43 cellular contexts compared by ENCODE assay signal in the genomic region with DNA sequence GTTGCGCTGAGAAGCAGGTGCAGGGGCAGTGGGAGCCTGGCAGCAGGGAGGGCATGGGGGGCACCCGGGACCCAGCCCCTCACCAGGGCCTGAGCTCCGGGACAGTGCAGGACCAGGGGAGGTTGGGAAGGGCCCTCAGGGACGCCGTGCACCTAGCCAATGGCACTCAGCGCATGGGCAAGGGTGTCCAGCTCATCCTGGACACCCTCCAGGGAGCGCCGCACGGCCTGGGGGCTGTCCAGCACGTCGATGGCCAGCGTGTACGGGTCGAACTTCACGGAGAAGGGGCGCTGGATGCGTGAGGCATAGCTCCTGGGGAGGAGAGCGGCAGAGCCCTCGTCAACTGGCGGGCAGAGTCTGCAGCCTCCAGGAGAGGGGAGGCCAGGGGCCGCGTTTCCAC. TPM values are rescaled to one million over a fixed set of nuclear protein-coding genes. Genes with fewer than 3 reads are reported as not detected.
"Had no signal": no experiment of that assay in that cellular context is flagged by ENCODE, and none has a peak within 500 bp of the region (broad histone marks: within the 10 kb centered on the region; RNA-seq: fewer than 3 reads in every experiment).

No MANE protein-coding gene starts in this region.

- H3K27me3 Mint-ChIP-seq: activated naive CD8-positive, alpha-beta T cell; activated naive CD8-positive, alpha-beta T cell treated with anti-CD3 and anti-CD28 coated beads, Interleukin-2, amount 10 ng/mL, durations not matched to agents 7 days and 5 days; activated naive CD8-positive, alpha-beta T cell treated with anti-CD3 and anti-CD28 coated beads, Interleukin-2, amount 50 U/mL, for 24 hours; activated T-helper 17 cell treated with anti-CD3 and anti-CD28 coated beads, Interleukin-2, amount 50 U/mL, for 72 hours; central memory CD8-positive, alpha-beta T cell had no signal

- H3K9me3 Mint-ChIP-seq: activated naive CD4-positive, alpha-beta T cell treated with anti-CD3 and anti-CD28 coated beads for 36 hours; activated naive CD4-positive, alpha-beta T cell treated with anti-CD3 and anti-CD28 coated beads, Interleukin-2, amount 10 ng/mL, durations not matched to agents 7 days and 5 days; activated naive CD4-positive, alpha-beta T cell treated with anti-CD3 and anti-CD28 coated beads, Interleukin-2, amount 50 U/mL, for 24 hours; activated naive CD4-positive, alpha-beta T cell treated with anti-CD3 and anti-CD28 coated beads, Interleukin-2, amount 50 U/mL, for 72 hours; activated naive CD8-positive, alpha-beta T cell treated with anti-CD3 and anti-CD28 coated beads for 36 hours; activated naive CD8-positive, alpha-beta T cell treated with anti-CD3 and anti-CD28 coated beads, Interleukin-2, amount 10 ng/mL, durations not matched to agents 7 days and 5 days; activated naive CD8-positive, alpha-beta T cell treated with anti-CD3 and anti-CD28 coated beads, Interleukin-2, amount 50 U/mL, for 24 hours; activated T-cell treated with anti-CD3 and anti-CD28 coated beads, Interleukin-2, amount 50 U/mL, for 24 hours; activated T-cell treated with anti-CD3 and anti-CD28 coated beads, Interleukin-2, amount 50 U/mL, for 4 hours; activated T-cell treated with anti-CD3 and anti-CD28 coated beads, Interleukin-2, amount 50 U/mL, for 72 hours; activated T-helper 1 cell treated with anti-CD3 and anti-CD28 coated beads, Interleukin-12 subunit alpha, Interleukin-12 subunit beta, Interleukin-2, Interleukin-4 antibody, amounts not matched to agents 30 ng/mL and 10 ng/mL and 1 ng/mL, durations not matched to agents 14 hours and 24 hours and 36 hours; activated T-helper 17 cell treated with anti-CD3 and anti-CD28 coated beads, Interleukin-2, amount 50 U/mL, for 72 hours; activated T-helper 2 cell treated with anti-CD3 and anti-CD28 coated beads, Interferon-gamma antibody, Interleukin-2, Interleukin-4, amounts not matched to agents 10 μg/mL and 5 μg/mL and 100 μg/mL, durations not matched to agents 14 hours and 24 hours and 36 hours; brain; central memory CD8-positive, alpha-beta T cell had no signal

- H3K36me3 Mint-ChIP-seq: activated naive CD4-positive, alpha-beta T cell treated with anti-CD3 and anti-CD28 coated beads, Interleukin-2, amount 10 ng/mL, durations not matched to agents 7 days and 5 days; activated naive CD4-positive, alpha-beta T cell treated with anti-CD3 and anti-CD28 coated beads, Interleukin-2, amount 50 U/mL, for 24 hours; activated naive CD4-positive, alpha-beta T cell treated with anti-CD3 and anti-CD28 coated beads, Interleukin-2, amount 50 U/mL, for 72 hours; activated naive CD8-positive, alpha-beta T cell; activated naive CD8-positive, alpha-beta T cell treated with anti-CD3 and anti-CD28 coated beads for 36 hours; activated naive CD8-positive, alpha-beta T cell treated with anti-CD3 and anti-CD28 coated beads, Interleukin-2, amount 10 ng/mL, durations not matched to agents 7 days and 5 days; brain had no signal

- H3K4me1 Mint-ChIP-seq: activated naive CD4-positive, alpha-beta T cell treated with anti-CD3 and anti-CD28 coated beads, Interleukin-2, amount 10 ng/mL, durations not matched to agents 7 days and 5 days; activated naive CD4-positive, alpha-beta T cell treated with anti-CD3 and anti-CD28 coated beads, Interleukin-2, amount 50 U/mL, for 24 hours; activated naive CD8-positive, alpha-beta T cell treated with anti-CD3 and anti-CD28 coated beads for 36 hours; activated naive CD8-positive, alpha-beta T cell treated with anti-CD3 and anti-CD28 coated beads, Interleukin-2, amount 10 ng/mL, durations not matched to agents 7 days and 5 days; activated naive CD8-positive, alpha-beta T cell treated with anti-CD3 and anti-CD28 coated beads, Interleukin-2, amount 50 U/mL, for 24 hours; activated T-helper 17 cell treated with anti-CD3 and anti-CD28 coated beads, Interleukin-2, amount 50 U/mL, for 72 hours; brain; central memory CD8-positive, alpha-beta T cell had no signal

- H3K4me3 ChIP-seq: adrenal gland, ascending aorta, body of pancreas, breast epithelium, cardiac muscle cell had no signal

- ATAC-seq: activated naive CD4-positive, alpha-beta T cell treated with anti-CD3 and anti-CD28 coated beads, Interleukin-2, amount 50 U/mL, for 72 hours; activated naive CD8-positive, alpha-beta T cell treated with anti-CD3 and anti-CD28 coated beads, Interleukin-2, amount 50 U/mL, for 24 hours; activated T-cell treated with anti-CD3 and anti-CD28 coated beads, Interleukin-2, amount 50 U/mL, for 4 hours; activated T-cell treated with anti-CD3 and anti-CD28 coated beads, Interleukin-2, amount 50 U/mL, for 72 hours; activated T-helper 17 cell treated with anti-CD3 and anti-CD28 coated beads, Interleukin-2, amount 50 U/mL, for 72 hours; body of pancreas had no signal

- DNase-seq: activated effector memory CD4-positive, alpha-beta T cell treated with anti-CD3 and anti-CD28 coated beads, Interleukin-2, amount 50 U/mL, for 16 hours; activated effector memory CD4-positive, alpha-beta T cell treated with Interleukin-2 at 50 U/mL for 16 hours; activated gamma-delta T cell; activated gamma-delta T cell treated with Interleukin-2 at 50 U/mL for 16 hours; activated naive CD4-positive, alpha-beta T cell; activated naive CD4-positive, alpha-beta T cell treated with anti-CD3 and anti-CD28 coated beads for 36 hours; activated naive CD4-positive, alpha-beta T cell treated with anti-CD3 and anti-CD28 coated beads, Interleukin-2, amount 10 ng/mL, durations not matched to agents 7 days and 5 days; activated naive CD4-positive, alpha-beta T cell treated with anti-CD3 and anti-CD28 coated beads, Interleukin-2, amount 50 U/mL, for 16 hours; activated naive CD4-positive, alpha-beta T cell treated with Interleukin-2 at 50 U/mL for 16 hours; activated naive CD8-positive, alpha-beta T cell treated with anti-CD3 and anti-CD28 coated beads for 36 hours; activated naive CD8-positive, alpha-beta T cell treated with anti-CD3 and anti-CD28 coated beads, Interleukin-2, amount 10 ng/mL, durations not matched to agents 7 days and 5 days; activated naive CD8-positive, alpha-beta T cell treated with anti-CD3 and anti-CD28 coated beads, Interleukin-2, amount 50 U/mL, for 24 hours; activated T-cell treated with anti-CD3 and anti-CD28 coated beads, Interleukin-2, amount 50 U/mL, for 1 hour; activated T-cell treated with anti-CD3 and anti-CD28 coated beads, Interleukin-2, amount 50 U/mL, for 24 hours; activated T-cell treated with anti-CD3 and anti-CD28 coated beads, Interleukin-2, amount 50 U/mL, for 4 hours; activated T-cell treated with anti-CD3 and anti-CD28 coated beads, Interleukin-2, amount 50 U/mL, for 48 hours; activated T-cell treated with anti-CD3 and anti-CD28 coated beads, Interleukin-2, amount 50 U/mL, for 72 hours; adrenal gland; amniotic stem cell; amygdala; anterior cingulate cortex; aorta; body of pancreas; brain microvascular endothelial cell; caudate nucleus; central memory CD4-positive, alpha-beta T cell; cerebellar nuclear complex had no signal

- H3K9me3 ChIP-seq: adrenal gland, ascending aorta, body of pancreas, breast epithelium had no signal

- H3K36me3 ChIP-seq: adrenal gland, ascending aorta, brain microvascular endothelial cell, breast epithelium, cardiac muscle cell had no signal

- H3K27ac ChIP-seq: adrenal gland, ascending aorta, body of pancreas, brain microvascular endothelial cell, breast epithelium, cardiac muscle cell had no signal

- H3K27ac Mint-ChIP-seq: activated naive CD4-positive, alpha-beta T cell treated with anti-CD3 and anti-CD28 coated beads for 36 hours; activated naive CD4-positive, alpha-beta T cell treated with anti-CD3 and anti-CD28 coated beads, Interleukin-2, amount 10 ng/mL, durations not matched to agents 7 days and 5 days; activated naive CD4-positive, alpha-beta T cell treated with anti-CD3 and anti-CD28 coated beads, Interleukin-2, amount 50 U/mL, for 24 hours; activated naive CD4-positive, alpha-beta T cell treated with anti-CD3 and anti-CD28 coated beads, Interleukin-2, amount 50 U/mL, for 72 hours; activated naive CD8-positive, alpha-beta T cell; activated naive CD8-positive, alpha-beta T cell treated with anti-CD3 and anti-CD28 coated beads for 36 hours; activated naive CD8-positive, alpha-beta T cell treated with anti-CD3 and anti-CD28 coated beads, Interleukin-2, amount 10 ng/mL, durations not matched to agents 7 days and 5 days; activated naive CD8-positive, alpha-beta T cell treated with anti-CD3 and anti-CD28 coated beads, Interleukin-2, amount 50 U/mL, for 24 hours; activated T-cell treated with anti-CD3 and anti-CD28 coated beads, Interleukin-2, amount 50 U/mL, for 24 hours; activated T-cell treated with anti-CD3 and anti-CD28 coated beads, Interleukin-2, amount 50 U/mL, for 72 hours; activated T-helper 1 cell treated with anti-CD3 and anti-CD28 coated beads, Interleukin-12 subunit alpha, Interleukin-12 subunit beta, Interleukin-2, Interleukin-4 antibody, amounts not matched to agents 30 ng/mL and 10 ng/mL and 1 ng/mL, durations not matched to agents 14 hours and 24 hours and 36 hours; activated T-helper 17 cell treated with anti-CD3 and anti-CD28 coated beads, Interleukin-2, amount 50 U/mL, for 72 hours; activated T-helper 2 cell treated with anti-CD3 and anti-CD28 coated beads, Interferon-gamma antibody, Interleukin-2, Interleukin-4, amounts not matched to agents 10 μg/mL and 5 μg/mL and 100 μg/mL, durations not matched to agents 14 hours and 24 hours and 36 hours; brain had no signal

- H3K27me3 ChIP-seq: body of pancreas, cardiac muscle cell had no signal

- H3K4me1 ChIP-seq: breast epithelium had no signal

- H3K4me3 Mint-ChIP-seq: activated naive CD4-positive, alpha-beta T cell treated with anti-CD3 and anti-CD28 coated beads for 36 hours; activated naive CD4-positive, alpha-beta T cell treated with anti-CD3 and anti-CD28 coated beads, Interleukin-2, amount 10 ng/mL, durations not matched to agents 7 days and 5 days; activated naive CD4-positive, alpha-beta T cell treated with anti-CD3 and anti-CD28 coated beads, Interleukin-2, amount 50 U/mL, for 24 hours; activated naive CD8-positive, alpha-beta T cell; activated naive CD8-positive, alpha-beta T cell treated with anti-CD3 and anti-CD28 coated beads for 36 hours; activated naive CD8-positive, alpha-beta T cell treated with anti-CD3 and anti-CD28 coated beads, Interleukin-2, amount 10 ng/mL, durations not matched to agents 7 days and 5 days; activated naive CD8-positive, alpha-beta T cell treated with anti-CD3 and anti-CD28 coated beads, Interleukin-2, amount 50 U/mL, for 24 hours; activated T-cell treated with anti-CD3 and anti-CD28 coated beads, Interleukin-2, amount 50 U/mL, for 24 hours; activated T-cell treated with anti-CD3 and anti-CD28 coated beads, Interleukin-2, amount 50 U/mL, for 4 hours; activated T-cell treated with anti-CD3 and anti-CD28 coated beads, Interleukin-2, amount 50 U/mL, for 72 hours; activated T-helper 1 cell treated with anti-CD3 and anti-CD28 coated beads, Interleukin-12 subunit alpha, Interleukin-12 subunit beta, Interleukin-2, Interleukin-4 antibody, amounts not matched to agents 30 ng/mL and 10 ng/mL and 1 ng/mL, durations not matched to agents 14 hours and 24 hours and 36 hours; activated T-helper 17 cell treated with anti-CD3 and anti-CD28 coated beads, Interleukin-2, amount 50 U/mL, for 72 hours; brain; central memory CD8-positive, alpha-beta T cell had no signal

RNA-seq across cellular contexts. Expression of a gene that starts 3.1 kb away (rescaled TPM):
- total RNA-seq: activated naive CD4-positive, alpha-beta T cell treated with anti-CD3 and anti-CD28 coated beads for 36 hours; activated naive CD4-positive, alpha-beta T cell treated with anti-CD3 and anti-CD28 coated beads, Interleukin-2, amount 50 U/mL, for 72 hours; activated naive CD8-positive, alpha-beta T cell treated with anti-CD3 and anti-CD28 coated beads for 36 hours; activated naive CD8-positive, alpha-beta T cell treated with anti-CD3 and anti-CD28 coated beads, Interleukin-2, amount 10 ng/mL, durations not matched to agents 7 days and 5 days; activated T-cell treated with anti-CD3 and anti-CD28 coated beads, Interleukin-2, amount 50 U/mL, for 4 hours; activated T-cell treated with anti-CD3 and anti-CD28 coated beads, Interleukin-2, amount 50 U/mL, for 72 hours; activated T-helper 1 cell treated with anti-CD3 and anti-CD28 coated beads, Interleukin-12 subunit alpha, Interleukin-12 subunit beta, Interleukin-2, Interleukin-4 antibody, amounts not matched to agents 30 ng/mL and 10 ng/mL and 1 ng/mL, durations not matched to agents 14 hours and 24 hours and 36 hours; activated T-helper 17 cell treated with anti-CD3 and anti-CD28 coated beads, Interleukin-2, amount 50 U/mL, for 72 hours; activated T-helper 2 cell treated with anti-CD3 and anti-CD28 coated beads, Interferon-gamma antibody, Interleukin-2, Interleukin-4, amounts not matched to agents 10 μg/mL and 5 μg/mL and 100 μg/mL, durations not matched to agents 14 hours and 24 hours and 36 hours; ascending aorta; astrocyte; breast epithelium; bronchial epithelial cell; cardiac muscle cell; cardiac septum; cerebellum; chondrocyte had no signal
- polyA plus RNA-seq: cardiac muscle cell had no signal

RNA-seq across cellular contexts. Expression of a gene that starts 7.5 kb away (rescaled TPM):
- total RNA-seq: activated naive CD4-positive, alpha-beta T cell treated with anti-CD3 and anti-CD28 coated beads for 36 hours; activated naive CD4-positive, alpha-beta T cell treated with anti-CD3 and anti-CD28 coated beads, Interleukin-2, amount 50 U/mL, for 72 hours; activated naive CD8-positive, alpha-beta T cell treated with anti-CD3 and anti-CD28 coated beads for 36 hours; activated naive CD8-positive, alpha-beta T cell treated with anti-CD3 and anti-CD28 coated beads, Interleukin-2, amount 10 ng/mL, durations not matched to agents 7 days and 5 days; activated T-cell treated with anti-CD3 and anti-CD28 coated beads, Interleukin-2, amount 50 U/mL, for 4 hours; activated T-cell treated with anti-CD3 and anti-CD28 coated beads, Interleukin-2, amount 50 U/mL, for 72 hours; activated T-helper 1 cell treated with anti-CD3 and anti-CD28 coated beads, Interleukin-12 subunit alpha, Interleukin-12 subunit beta, Interleukin-2, Interleukin-4 antibody, amounts not matched to agents 30 ng/mL and 10 ng/mL and 1 ng/mL, durations not matched to agents 14 hours and 24 hours and 36 hours; activated T-helper 17 cell treated with anti-CD3 and anti-CD28 coated beads, Interleukin-2, amount 50 U/mL, for 72 hours; activated T-helper 2 cell treated with anti-CD3 and anti-CD28 coated beads, Interferon-gamma antibody, Interleukin-2, Interleukin-4, amounts not matched to agents 10 μg/mL and 5 μg/mL and 100 μg/mL, durations not matched to agents 14 hours and 24 hours and 36 hours; ascending aorta; astrocyte; breast epithelium; cardiac muscle cell; cardiac septum; chondrocyte had no signal
- polyA plus RNA-seq: aorta, cardiac muscle cell had no signal

RNA-seq across cellular contexts. Expression of a gene that starts 24.9 kb away (rescaled TPM):
- total RNA-seq: activated naive CD8-positive, alpha-beta T cell treated with anti-CD3 and anti-CD28 coated beads, Interleukin-2, amount 10 ng/mL, durations not matched to agents 7 days and 5 days had no signal
